In the genomic region with DNA sequence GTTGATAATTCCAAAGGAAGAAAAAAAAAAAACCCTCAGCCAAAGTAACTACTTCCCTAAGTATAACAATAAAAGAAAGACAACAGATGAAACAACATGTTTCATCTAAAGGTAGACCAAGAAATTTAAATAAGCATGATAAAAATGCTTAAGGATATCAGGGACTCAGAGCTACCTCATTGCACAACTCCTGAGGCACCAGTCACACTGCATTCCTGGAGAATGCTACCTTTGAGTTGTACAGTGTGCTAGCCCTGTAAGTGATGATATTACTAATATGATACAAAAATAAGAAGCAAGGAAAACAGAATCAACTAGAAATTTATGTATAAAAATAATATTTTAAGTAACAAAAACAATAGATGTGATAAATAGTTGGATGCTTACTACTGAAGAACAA, we compare ENCODE assay signal across 29 cellular contexts. TPM values are rescaled to one million over a fixed set of nuclear protein-coding genes. Genes with fewer than 3 reads are reported as not detected.
"Had no signal": no experiment of that assay in that cellular context is flagged by ENCODE, and none has a peak within 500 bp of the region (broad histone marks: within the 10 kb centered on the region; RNA-seq: fewer than 3 reads in every experiment).

No MANE protein-coding gene starts in this region.

- H3K9me3 ChIP-seq: Peyer's patch, SJSA1 had no signal

- DNase-seq: activated CD4-positive, alpha-beta T cell treated with anti-CD3 and anti-CD28 coated beads for 48 hours; activated CD4-positive, alpha-beta T cell treated with anti-CD3 and anti-CD28 coated beads, Interleukin-2, amount 50 U/mL, for 4 hours; activated CD4-positive, CD25-positive, alpha-beta regulatory T cell treated with anti-CD3 and anti-CD28 coated beads, Interleukin-2, amount 50 U/mL, for 72 hours; activated CD8-positive, alpha-beta memory T cell treated with anti-CD3 and anti-CD28 coated beads, Interleukin-2, amount 50 U/mL, for 48 hours; activated CD8-positive, alpha-beta T cell treated with anti-CD3 and anti-CD28 coated beads, Interleukin-2, amount 10 ng/mL, durations not matched to agents 7 days and 5 days; activated effector memory CD4-positive, alpha-beta T cell treated with Interleukin-2 at 50 U/mL for 16 hours; activated naive CD4-positive, alpha-beta T cell; activated naive CD8-positive, alpha-beta T cell treated with anti-CD3 and anti-CD28 coated beads, Interleukin-2, amount 50 U/mL, for 24 hours; activated T-cell treated with anti-CD3 and anti-CD28 coated beads, Interleukin-2, amount 50 U/mL, for 24 hours; amniotic stem cell; brain microvascular endothelial cell; caudate nucleus; Karpas-422; NCI-H146; NCI-H187 treated with DMSO at 0.1 percent for 48 hours; NCI-H2171; NCI-H226; NCI-H526; NCI-H774; Peyer's patch; SHP77 had no signal

- H3K27me3 ChIP-seq: brain microvascular endothelial cell, Peyer's patch, SJSA1 had no signal

- H3K4me3 ChIP-seq: Peyer's patch, SJSA1 had no signal

- H3K4me3 Mint-ChIP-seq: activated CD8-positive, alpha-beta T cell treated with anti-CD3 and anti-CD28 coated beads, Interleukin-2, amount 10 ng/mL, durations not matched to agents 7 days and 5 days; activated naive CD8-positive, alpha-beta T cell treated with anti-CD3 and anti-CD28 coated beads, Interleukin-2, amount 50 U/mL, for 24 hours; activated T-cell treated with anti-CD3 and anti-CD28 coated beads, Interleukin-2, amount 50 U/mL, for 24 hours; activated T-helper 1 cell treated with anti-CD3 and anti-CD28 coated beads, Interleukin-12 subunit alpha, Interleukin-12 subunit beta, Interleukin-2, Interleukin-4 antibody, amounts not matched to agents 30 ng/mL and 10 ng/mL and 1 ng/mL, durations not matched to agents 14 hours and 24 hours and 36 hours; T-helper 1 cell treated with Interleukin-12 subunit alpha and Interleukin-12 subunit beta and Interleukin-4 antibody, amounts not matched to agents 30 μg/mL and 1 μg/mL, for 36 hours had no signal

- H3K36me3 ChIP-seq: brain microvascular endothelial cell, Peyer's patch, SJSA1 had no signal

- ATAC-seq: activated CD8-positive, alpha-beta T cell treated with anti-CD3 and anti-CD28 coated beads, Interleukin-2, amount 10 ng/mL, durations not matched to agents 7 days and 5 days; activated naive CD4-positive, alpha-beta T cell treated with anti-CD3 and anti-CD28 coated beads, Interleukin-2, amount 50 U/mL, for 72 hours; activated naive CD8-positive, alpha-beta T cell treated with anti-CD3 and anti-CD28 coated beads, Interleukin-2, amount 50 U/mL, for 24 hours; HepG2; SK-N-SH treated with all-trans-retinoic acid at 6 μM for 48 hours had no signal

- FAIRE-seq: HepG2 had no signal

- H3K27ac Mint-ChIP-seq: activated CD8-positive, alpha-beta T cell treated with anti-CD3 and anti-CD28 coated beads, Interleukin-2, amount 10 ng/mL, durations not matched to agents 7 days and 5 days; activated naive CD4-positive, alpha-beta T cell treated with anti-CD3 and anti-CD28 coated beads, Interleukin-2, amount 50 U/mL, for 72 hours; activated naive CD8-positive, alpha-beta T cell treated with anti-CD3 and anti-CD28 coated beads, Interleukin-2, amount 50 U/mL, for 24 hours; activated T-cell treated with anti-CD3 and anti-CD28 coated beads, Interleukin-2, amount 50 U/mL, for 24 hours; activated T-helper 1 cell treated with anti-CD3 and anti-CD28 coated beads, Interleukin-12 subunit alpha, Interleukin-12 subunit beta, Interleukin-2, Interleukin-4 antibody, amounts not matched to agents 30 ng/mL and 10 ng/mL and 1 ng/mL, durations not matched to agents 14 hours and 24 hours and 36 hours; T-helper 1 cell treated with Interleukin-12 subunit alpha and Interleukin-12 subunit beta and Interleukin-4 antibody, amounts not matched to agents 30 μg/mL and 1 μg/mL, for 36 hours had no signal

- H3K27ac ChIP-seq: brain microvascular endothelial cell, Peyer's patch, SJSA1 had no signal

RNA-seq across cellular contexts. Expression of a gene that starts 29.5 kb away (rescaled TPM):
- total RNA-seq: activated CD8-positive, alpha-beta T cell treated with anti-CD3 and anti-CD28 coated beads, Interleukin-2, amount 10 ng/mL, durations not matched to agents 7 days and 5 days; activated naive CD4-positive, alpha-beta T cell treated with anti-CD3 and anti-CD28 coated beads, Interleukin-2, amount 50 U/mL, for 72 hours; activated T-helper 1 cell treated with anti-CD3 and anti-CD28 coated beads, Interleukin-12 subunit alpha, Interleukin-12 subunit beta, Interleukin-2, Interleukin-4 antibody, amounts not matched to agents 30 ng/mL and 10 ng/mL and 1 ng/mL, durations not matched to agents 14 hours and 24 hours and 36 hours; HepG2; NCI-H460; OCI-LY7; Peyer's patch; SJSA1 had no signal
- polyA plus RNA-seq: HepG2 had no signal
